Comparison of ENCODE assay signal across 25 cellular contexts in genomic region chr12:111780166-111780565, GRCh38. TPM values are rescaled to one million over a fixed set of nuclear protein-coding genes. Genes with fewer than 3 reads are reported as not detected.
A peak's percentile ranks its signal among the peaks of the same experiment; 100 is the strongest.
DNase-seq lines count a peak whose midpoint lies in the region; ATAC-seq and TF ChIP-seq lines count a peak whose summit lies in the region.
"Had no signal": no experiment of that assay in that cellular context is flagged by ENCODE, and none has a peak within 500 bp of the region (broad histone marks: within the 10 kb centered on the region; RNA-seq: fewer than 3 reads in every experiment).

No MANE protein-coding gene starts in this region.

- DNase-seq in KBM-7 (peak; percentile 33), body of pancreas (no peak), mucosa of descending colon (peak in 2 of 3 donors; percentile 61 to 75), transverse colon (peak; percentile 62), ascending aorta (ENCODE audit: low spot score in 2 of 2) (no peak)
- no peak for DNase-seq in activated naive CD4-positive, alpha-beta T cell (lab: John Stamatoyannopoulos, UW)
- DNase-seq: activated CD4-positive, alpha-beta T cell treated with anti-CD3 and anti-CD28 coated beads, Interleukin-2, amount 50 U/mL, for 4 hours; activated CD4-positive, CD25-positive, alpha-beta regulatory T cell; amygdala; effector memory CD8-positive, alpha-beta T cell; erythroblast; Kasumi-1; mesenchymal stem cell; naive thymus-derived CD4-positive, alpha-beta T cell; NCI-H1092; NCI-H1694 treated with DMSO at 0.1 percent for 48 hours; occipital lobe; OCI-M1; Right ventricle myocardium superior; stimulated activated CD4-positive, alpha-beta T cell treated with anti-CD3 and anti-CD28 coated beads, Interleukin-2, amount 100 ng/mL, for 24 hours; T1000 had no signal

- in situ Hi-C loops in KBM-7 (cut with MboI; ENCODE audit: low pct_unique_long_range_greater_than_20kb, low sequenced_read_pairs) (no loop called here), transverse colon (cut with MboI; ENCODE audit: low pct_ligation_motif_present in 1 of 4, low pct_unique_long_range_greater_than_20kb in 1 of 4, low sequenced_read_pairs in 3 of 4) (no loop called here)

- H3K4me3 ChIP-seq in body of pancreas (no peak overlapping the region), mucosa of descending colon (no peak overlapping the region), transverse colon (no peak overlapping the region), ascending aorta (no peak overlapping the region)
- H3K4me3 ChIP-seq: BLaER1, smooth muscle cell had no signal

- H3K27me3 ChIP-seq in body of pancreas (no peaks in the 10 kb centered on the region), transverse colon (no peaks in the 10 kb centered on the region), ascending aorta (no peaks in the 10 kb centered on the region)
- H3K27me3 ChIP-seq: BLaER1 had no signal

- no peak for TF ChIP-seq CTCF in body of pancreas (IDR thresholded peaks at IDR 0.05)
- TF ChIP-seq CTCF in mucosa of descending colon (IDR thresholded peaks at IDR 0.05): no peak
- no peak for TF ChIP-seq CTCF in transverse colon (IDR thresholded peaks at IDR 0.05)
- no peak for TF ChIP-seq CTCF in ascending aorta (IDR thresholded peaks at IDR 0.05)

- ATAC-seq in body of pancreas: no peak
- peak; percentile 41 for ATAC-seq in mucosa of descending colon
- ATAC-seq in GM21723 (IDR thresholded peaks at IDR 0.05; ENCODE audit: unreplicated experiment): no peak
- ATAC-seq in HG02623 (IDR thresholded peaks at IDR 0.05; ENCODE audit: unreplicated experiment): no peak
- ATAC-seq: effector memory CD8-positive, alpha-beta T cell; naive thymus-derived CD4-positive, alpha-beta T cell had no signal

- H3K36me3 ChIP-seq in body of pancreas (replicated peaks in 1 of 2; ENCODE audit: insufficient read depth in 1 of 2, low read depth in 2 of 2) (peaks cover 0 to 12% of the 10 kb centered on the region in 2 donors), mucosa of descending colon (ENCODE audit: low read depth) (peaks cover 7% of the 10 kb centered on the region), transverse colon (peaks cover 0 to 35% (median 21%) of the 10 kb centered on the region in 4 donors), ascending aorta (peaks cover 32 to 45% of the 10 kb centered on the region in 2 donors)

- no peaks in the 10 kb centered on the region for H3K9me3 ChIP-seq in body of pancreas
- no peaks in the 10 kb centered on the region for H3K9me3 ChIP-seq in mucosa of descending colon
- H3K9me3 ChIP-seq in transverse colon: no peaks in the 10 kb centered on the region
- H3K9me3 ChIP-seq in ascending aorta: no peaks in the 10 kb centered on the region

- intact Hi-C loops in body of pancreas (cut with DNase I): no loop called here
- intact Hi-C loops in mucosa of descending colon (cut with DNase I, micrococcal nuclease): no loop called here
- intact Hi-C loops in transverse colon (cut with DNase I; ENCODE audit: low total_unique reads): no loop called here
- intact Hi-C loops in ascending aorta (cut with DNase I): no loop called here

- no peak for TF ChIP-seq EP300 in transverse colon (IDR thresholded peaks at IDR 0.05; ENCODE audit: low read depth)

- peak overlapping the region; percentile 40 to 69 (median 62) for H3K27ac ChIP-seq in body of pancreas
- H3K27ac ChIP-seq in transverse colon: peak overlapping the region; percentile 93 to 98 (median 96)
- no peak overlapping the region for H3K27ac ChIP-seq in ascending aorta
- H3K27ac ChIP-seq: BLaER1 had no signal

- TF ChIP-seq POLR2A in body of pancreas (IDR thresholded peaks at IDR 0.05) (no peak), transverse colon (IDR thresholded peaks at IDR 0.05) (no peak)

- H3K4me1 ChIP-seq in body of pancreas (peaks cover 71% of the 10 kb centered on the region), mucosa of descending colon (ENCODE audit: low read depth) (peaks cover 52% of the 10 kb centered on the region), transverse colon (peaks cover 29 to 62% (median 58%) of the 10 kb centered on the region in 4 donors), ascending aorta (peaks cover 11 to 18% of the 10 kb centered on the region in 2 donors)

- WGBS in body of pancreas, 2 donors: 84 to 91% methylated on average over 10 of the region's 10 CpGs
- 81 to 86% methylated on average over 4 to 10 of the region's 10 CpGs for WGBS in transverse colon (ENCODE audit: low coverage in 1 of 2), 2 donors

RNA-seq across cellular contexts. Expression of gene ALDH2, which starts 13.4 kb away (rescaled TPM):
- total RNA-seq in body of pancreas (10 to 100 TPM; 48.8 to 57.3 TPM), mucosa of descending colon (100 to 1,000 TPM; 293 to 382 (median 304) TPM), transverse colon (100 to 1,000 TPM; 102 to 239 (median 162) TPM), ascending aorta (66.4 TPM)

Comparison
In these comparisons a context has a peak if more than half of its experiments do, and no peak if none do; other contexts are left out.
1. DNase-seq: peak in KBM-7 (single experiment), mucosa of descending colon (2 of 3) and transverse colon (single experiment); none in body of pancreas (0 of 4), activated naive CD4-positive, alpha-beta T cell (0 of 4) and ascending aorta (0 of 2).
2. H3K27ac ChIP-seq: peak in body of pancreas (4 of 4) and transverse colon (4 of 4); none in ascending aorta (0 of 2).